Comparison of ENCODE assay signal across 24 cellular contexts in the genomic region with DNA sequence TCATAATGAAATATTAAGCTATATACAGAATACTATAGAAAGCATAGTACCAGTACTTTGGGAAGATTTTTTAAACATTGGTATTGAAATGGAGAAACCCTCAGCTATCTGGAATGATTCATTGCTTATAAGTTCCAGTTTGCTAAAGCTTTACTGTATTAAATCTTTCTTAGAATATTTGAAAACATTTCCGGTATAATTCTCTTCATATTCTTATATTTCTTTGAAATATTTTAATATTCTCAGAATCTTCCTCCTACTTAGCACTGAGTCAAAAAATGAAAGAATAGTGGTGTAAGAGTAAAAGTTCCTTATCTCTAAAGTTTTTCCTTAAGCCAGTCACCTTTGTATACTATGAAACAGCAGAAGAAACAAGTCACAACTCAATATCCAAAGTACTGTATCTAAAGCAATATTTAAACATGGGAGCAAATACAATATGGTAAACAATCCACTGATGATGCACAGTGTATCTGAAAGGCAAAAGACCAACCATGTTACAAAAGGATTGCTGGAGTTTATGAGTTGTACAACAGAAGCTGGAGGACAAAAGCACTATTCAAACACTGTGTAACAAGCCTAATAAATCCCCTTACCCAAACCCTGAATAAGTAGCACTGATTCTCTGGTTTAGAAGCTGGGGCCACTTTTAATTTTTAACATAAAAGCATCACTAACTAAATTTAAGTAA.
A peak's percentile ranks its signal among the peaks of the same experiment; 100 is the strongest.
DNase-seq lines count a peak whose midpoint lies in the region; ATAC-seq and TF ChIP-seq lines count a peak whose summit lies in the region.
"Had no signal": no experiment of that assay in that cellular context is flagged by ENCODE, and none has a peak within 500 bp of the region (broad histone marks: within the 10 kb centered on the region; RNA-seq: fewer than 3 reads in every experiment).

No MANE protein-coding gene starts in this region.

- H3K18ac ChIP-seq in IMR-90 (ENCODE audit: low read depth, low read length), result peak overlapping the region; percentile 33; the same call in 1 of the 2 replicates

- in situ Hi-C loops in IMR-90 (cut with MboI; ENCODE audit: low sequenced_read_pairs), result no loop called here

- no peak for TF ChIP-seq RAD21 in IMR-90 (IDR thresholded peaks at IDR 0.05; ENCODE audit: low read length)

- intact Hi-C loops in activated CD4-positive, alpha-beta T cell treated with anti-CD3 and anti-CD28 coated beads for 36 hours (cut with DNase I, micrococcal nuclease), result loop anchor here in 1 of 2 experiments (1.0 to 5.0 kb wide), 2 partner anchors 24 to 334 kb away; no protein-coding TSS in a partner anchor
- intact Hi-C loops in IMR-90 (cut with micrococcal nuclease), result no loop called here

- peaks cover 21% of the 10 kb centered on the region for H3K36me3 Mint-ChIP-seq in activated CD4-positive, alpha-beta T cell treated with anti-CD3 and anti-CD28 coated beads for 36 hours (ENCODE audit: low read depth)
- H3K36me3 Mint-ChIP-seq in activated T-helper 17 cell treated with anti-CD3 and anti-CD28 coated beads, Interleukin-2, amount 50 U/mL, for 72 hours (ENCODE audit: low read depth), result peaks cover 27% of the 10 kb centered on the region
- peaks cover 18% of the 10 kb centered on the region for H3K36me3 Mint-ChIP-seq in nephron progenitor cell (ENCODE audit: low read depth)

- no peaks in the 10 kb centered on the region for H3K9me3 Mint-ChIP-seq in activated CD4-positive, alpha-beta T cell treated with anti-CD3 and anti-CD28 coated beads for 36 hours (ENCODE audit: low read depth)
- H3K9me3 Mint-ChIP-seq in activated T-helper 17 cell treated with anti-CD3 and anti-CD28 coated beads, Interleukin-2, amount 50 U/mL, for 72 hours, result no peaks in the 10 kb centered on the region
- H3K9me3 Mint-ChIP-seq in nephron progenitor cell, result no peaks in the 10 kb centered on the region
- H3K9me3 Mint-ChIP-seq: brain had no signal

- H2AK9ac ChIP-seq in IMR-90 (replicated peaks; ENCODE audit: low read depth, low read length, poor library complexity), result no peak overlapping the region

- H3K4me2 ChIP-seq in IMR-90 (ENCODE audit: low read depth, low read length), result peak overlapping the region; percentile 36; the same call in 1 of the 2 replicates
- H3K4me2 ChIP-seq: A549 had no signal

- peak overlapping the region; percentile 11; the same call in 1 of the 2 replicates for H2BK120ac ChIP-seq in IMR-90 (ENCODE audit: low read depth, low read length)

- peak; percentile 24 for ATAC-seq in activated CD4-positive, alpha-beta T cell treated with anti-CD3 and anti-CD28 coated beads for 36 hours
- ATAC-seq in IMR-90 (ENCODE audit: low read depth), result peak; percentile 59
- peak; percentile 43 for ATAC-seq in activated T-helper 17 cell treated with anti-CD3 and anti-CD28 coated beads, Interleukin-2, amount 50 U/mL, for 72 hours (replicated peaks)
- ATAC-seq in GM19463 (IDR thresholded peaks at IDR 0.05; ENCODE audit: unreplicated experiment), result no peak

- no peak overlapping the region for H3K9ac ChIP-seq in IMR-90 (ENCODE audit: low read depth, low read length)

- H3K27me3 ChIP-seq in IMR-90 (ENCODE audit: control insufficient read depth, insufficient read depth, low read length), result no peaks in the 10 kb centered on the region
- H3K27me3 ChIP-seq: spleen, thyroid gland had no signal

- TF ChIP-seq POLR2A in IMR-90 (IDR thresholded peaks at IDR 0.05; ENCODE audit: low read depth, low read length), result no peak

- TF ChIP-seq CTCF in IMR-90 (conservative IDR thresholded peaks at IDR 0.05; ENCODE audit: low read depth, low read length), result no peak
- no peak for TF ChIP-seq CTCF in nephron progenitor cell (IDR thresholded peaks at IDR 0.05)

- H2BK5ac ChIP-seq in IMR-90 (ENCODE audit: low read depth, low read length, poor library complexity, severe bottlenecking), result peak overlapping the region; percentile 67

- dilution Hi-C loops in IMR-90 (cut with HindIII; ENCODE audit: low sequenced_read_pairs, unreplicated experiment), result no loop called here

- BruUV-seq in IMR-90 (replicated peaks; lab: Mats Ljungman, UMichigan), result no TSS peak

- 0 out of 2 replicates have a peak overlapping the region, but pooled peaks have one; percentile 14 for H3K23ac ChIP-seq in IMR-90 (ENCODE audit: low read depth, low read length)

- H3K4me1 ChIP-seq in IMR-90 (ENCODE audit: control insufficient read depth, insufficient read depth, low read length), result peaks cover 6% of the 10 kb centered on the region; the same call in 1 of the 2 replicates
- H3K4me1 ChIP-seq: thyroid gland had no signal

- peak overlapping the region; percentile 4; the same call in 1 of the 2 replicates for H4K5ac ChIP-seq in IMR-90 (ENCODE audit: low read depth, low read length)

- H4K8ac ChIP-seq in IMR-90 (ENCODE audit: low read depth in 2 of 2, low read length in 2 of 2), result no peak overlapping the region; a peak in 1 of 4 replicates

- no peak overlapping the region; the same call in 1 of the 2 replicates for H4K91ac ChIP-seq in IMR-90 (ENCODE audit: insufficient read depth, low read depth, low read length)

- H3K79me1 ChIP-seq in IMR-90 (ENCODE audit: low read depth in 1 of 2, low read length in 2 of 2), result peaks cover 0 to 5% of the 10 kb centered on the region in 2 experiments; a peak in 1 of 4 replicates

- H3K27ac Mint-ChIP-seq in activated CD4-positive, alpha-beta T cell treated with anti-CD3 and anti-CD28 coated beads for 36 hours, result no peak overlapping the region
- H3K27ac Mint-ChIP-seq in activated T-helper 17 cell treated with anti-CD3 and anti-CD28 coated beads, Interleukin-2, amount 50 U/mL, for 72 hours, result peak overlapping the region; percentile 78
- H3K27ac Mint-ChIP-seq in nephron progenitor cell, result peak overlapping the region; percentile 85
- H3K27ac Mint-ChIP-seq: brain had no signal

- H3K9me3 ChIP-seq in IMR-90 (ENCODE audit: control insufficient read depth, insufficient read depth, low read length), result no peaks in the 10 kb centered on the region
- H3K9me3 ChIP-seq: A549, spleen, thyroid gland had no signal

- H3K27me3 Mint-ChIP-seq in activated CD4-positive, alpha-beta T cell treated with anti-CD3 and anti-CD28 coated beads for 36 hours, result no peaks in the 10 kb centered on the region
- no peaks in the 10 kb centered on the region for H3K27me3 Mint-ChIP-seq in activated T-helper 17 cell treated with anti-CD3 and anti-CD28 coated beads, Interleukin-2, amount 50 U/mL, for 72 hours
- H3K27me3 Mint-ChIP-seq in nephron progenitor cell (ENCODE audit: low read depth, poor library complexity), result no peaks in the 10 kb centered on the region
- H3K27me3 Mint-ChIP-seq: brain had no signal

- no peak overlapping the region for H2AFZ ChIP-seq in IMR-90 (replicated peaks; ENCODE audit: low read length, poor library complexity)

- H2BK20ac ChIP-seq in IMR-90 (ENCODE audit: low read depth, low read length), result peak overlapping the region; percentile 18; the same call in 1 of the 2 replicates

- no peak overlapping the region; the same call in 2 of the 3 replicates for H2BK15ac ChIP-seq in IMR-90 (ENCODE audit: low read depth, low read length)

- H3K56ac ChIP-seq in IMR-90 (ENCODE audit: extremely low read depth, insufficient read depth, low read length), result no peak overlapping the region

- H3K4me3 Mint-ChIP-seq in activated CD4-positive, alpha-beta T cell treated with anti-CD3 and anti-CD28 coated beads for 36 hours, result no peak overlapping the region
- H3K4me3 Mint-ChIP-seq in activated T-helper 17 cell treated with anti-CD3 and anti-CD28 coated beads, Interleukin-2, amount 50 U/mL, for 72 hours, result peak overlapping the region; percentile 57
- no peak overlapping the region for H3K4me3 Mint-ChIP-seq in nephron progenitor cell
- H3K4me3 Mint-ChIP-seq: brain had no signal

- H3K4me3 ChIP-seq in IMR-90 (ENCODE audit: insufficient read depth, low read depth, low read length), result no peak overlapping the region
- H3K4me3 ChIP-seq: A549, coronary artery, spleen, thyroid gland had no signal

- no peaks in the 10 kb centered on the region for H4K20me1 ChIP-seq in IMR-90 (ENCODE audit: insufficient read depth, low read length)

- H3K4me1 Mint-ChIP-seq in activated CD4-positive, alpha-beta T cell treated with anti-CD3 and anti-CD28 coated beads for 36 hours, result peaks cover 56% of the 10 kb centered on the region
- H3K4me1 Mint-ChIP-seq in activated T-helper 17 cell treated with anti-CD3 and anti-CD28 coated beads, Interleukin-2, amount 50 U/mL, for 72 hours, result peaks cover 47% of the 10 kb centered on the region
- peaks cover 35% of the 10 kb centered on the region for H3K4me1 Mint-ChIP-seq in nephron progenitor cell
- H3K4me1 Mint-ChIP-seq: brain had no signal

- no peak for DNase-seq in activated CD4-positive, alpha-beta T cell treated with anti-CD3 and anti-CD28 coated beads for 36 hours
- DNase-seq in activated CD4-positive, alpha-beta T cell treated with anti-CD3 and anti-CD28 coated beads for 48 hours, result no peak
- DNase-seq in IMR-90 (no peak), nephron progenitor cell (no peak), DMS 273 (lab: John Stamatoyannopoulos, UW; ENCODE audit: unreplicated experiment) (no peak), activated gamma-delta T cell treated with Interleukin-2 at 50 U/mL for 16 hours (no peak)
- DNase-seq: activated CD4-positive, alpha-beta T cell treated with anti-CD3 and anti-CD28 coated beads, Interleukin-2, amount 50 U/mL, for 1 hour; activated effector memory CD4-positive, alpha-beta T cell treated with Interleukin-2 at 50 U/mL for 16 hours; C1 segment of cervical spinal cord; hypothalamus; Karpas-422; kidney glomerular epithelial cell; NCI-H1092 treated with DMSO at 0.1 percent for 48 hours; NCI-H2107; NCI-H524 treated with DMSO at 0.1 percent for 48 hours; SIG-M5; spleen; T1000; thyroid gland had no signal

- H3K4ac ChIP-seq in IMR-90 (ENCODE audit: low read depth, low read length), result peak overlapping the region; percentile 2; the same call in 1 of the 2 replicates

- POLR2A ChIA-PET in activated CD4-positive, alpha-beta T cell treated with anti-CD3 and anti-CD28 coated beads for 36 hours (lab: Charles Lee), result no interaction called here
- POLR2A ChIA-PET in IMR-90 (lab: Charles Lee; ENCODE audit: unreplicated experiment), result interaction anchor here (0.6 kb wide), 1 partner anchor 25 kb away, joined by 3 read pairs; no protein-coding TSS in a partner anchor

- WGBS in IMR-90 (ENCODE audit: extremely low coverage in 2 of 2, insufficient read length in 1 of 2), 2 experiments, result no CpG with 5 or more reads among the region's 1 CpG

- H3K27ac ChIP-seq in IMR-90 (ENCODE audit: insufficient read depth, low read length), result no peak overlapping the region
- H3K27ac ChIP-seq: A549, coronary artery, spleen, thyroid gland had no signal

- peak overlapping the region; percentile 23; the same call in 1 of the 2 replicates for H3K14ac ChIP-seq in IMR-90 (replicated peaks; ENCODE audit: low read depth, low read length)

- no peak overlapping the region for H2AK5ac ChIP-seq in IMR-90 (ENCODE audit: low read depth, low read length)

- H3K9me1 ChIP-seq in IMR-90 (ENCODE audit: insufficient read depth, low read length), result peaks cover 3% of the 10 kb centered on the region; the same call in 1 of the 2 replicates

- H3K36me3 ChIP-seq in IMR-90 (ENCODE audit: control insufficient read depth, insufficient read depth, low read length), result peaks cover 5% of the 10 kb centered on the region
- H3K36me3 ChIP-seq: thyroid gland had no signal

- CTCF ChIA-PET in activated CD4-positive, alpha-beta T cell treated with anti-CD3 and anti-CD28 coated beads for 36 hours (lab: Charles Lee), result interaction anchor here (1.0 to 3.7 kb wide), 3 partner anchors 19 to 105 kb away, joined by 3 to 15 read pairs (median 4); no protein-coding TSS in a partner anchor
- CTCF ChIA-PET in IMR-90 (lab: Yijun Ruan, JAX), result no interaction called here
